In genomic region chr14:99683619-99684355, GRCh38 we compare ENCODE assay signal across 8 cellular contexts. TPM values are rescaled to one million over a fixed set of nuclear protein-coding genes. Genes with fewer than 3 reads are reported as not detected.
DNase-seq lines count a peak whose midpoint lies in the region; ATAC-seq, FAIRE-seq and TF ChIP-seq lines count a peak whose summit lies in the region.

CYP46A1 (plus strand) TSS chr14:99684298; CDS start chr14:99684418, 120 bp downstream.

- no peaks in the 10 kb centered on the region for H3K36me3 ChIP-seq in Caco-2 (ENCODE audit: control insufficient read depth, insufficient read depth, low read length)
- H3K36me3 ChIP-seq in endocrine pancreas (ENCODE audit: control insufficient read depth, insufficient read depth, low read length) = no peaks in the 10 kb centered on the region

- TF ChIP-seq CTCF in Caco-2 (IDR thresholded peaks at IDR 0.05; ENCODE audit: insufficient read depth in 1 of 2, low read depth in 1 of 2, low read length in 1 of 2, severe bottlenecking in 1 of 2, unreplicated experiment in 1 of 2) = no peak

- peak; percentile 98 for FAIRE-seq in HTR-8/SVneo (lab: Jason Lieb, UNC)

- no peak within 1 kb of the TSS for H3K27ac Mint-ChIP-seq in Caco-2 (ENCODE audit: unreplicated experiment)
- peak within 1 kb of the TSS; percentile 81 for H3K27ac Mint-ChIP-seq in activated CD8-positive, alpha-beta memory T cell treated with anti-CD3 and anti-CD28 coated beads, Interleukin-2, amount 10 ng/mL, durations not matched to agents 7 days and 5 days

- H3K36me3 Mint-ChIP-seq in Caco-2 (ENCODE audit: insufficient read depth, unreplicated experiment) = peaks cover 13% of the 10 kb centered on the region
- no peaks in the 10 kb centered on the region for H3K36me3 Mint-ChIP-seq in activated CD8-positive, alpha-beta memory T cell treated with anti-CD3 and anti-CD28 coated beads, Interleukin-2, amount 10 ng/mL, durations not matched to agents 7 days and 5 days

- peak; percentile 94 for ATAC-seq in GM21381 (IDR thresholded peaks at IDR 0.05; ENCODE audit: unreplicated experiment)
- peak; percentile 89 for ATAC-seq in activated CD8-positive, alpha-beta memory T cell treated with anti-CD3 and anti-CD28 coated beads, Interleukin-2, amount 10 ng/mL, durations not matched to agents 7 days and 5 days

- H3K9me3 ChIP-seq in Caco-2 (peaks cover 3% of the 10 kb centered on the region; the same call in 1 of the 2 replicates), endocrine pancreas (ENCODE audit: control insufficient read depth, low read length) (no peaks in the 10 kb centered on the region)

- H3K4me3 ChIP-seq in Caco-2 (ENCODE audit: low read depth, low read length) = peak within 1 kb of the TSS; percentile 57
- peak within 1 kb of the TSS; percentile 65 for H3K4me3 ChIP-seq in endocrine pancreas (ENCODE audit: control insufficient read depth, insufficient read depth, low read length)

- no peaks in the 10 kb centered on the region for H3K27me3 ChIP-seq in Caco-2 (replicated peaks; ENCODE audit: control insufficient read depth, insufficient read depth, low read length)
- no peaks in the 10 kb centered on the region for H3K27me3 ChIP-seq in endocrine pancreas (ENCODE audit: control insufficient read depth, insufficient read depth, low read length)

- peak within 1 kb of the TSS; percentile 76 for H3K4me3 Mint-ChIP-seq in Caco-2 (ENCODE audit: unreplicated experiment)
- H3K4me3 Mint-ChIP-seq in activated CD8-positive, alpha-beta memory T cell treated with anti-CD3 and anti-CD28 coated beads, Interleukin-2, amount 10 ng/mL, durations not matched to agents 7 days and 5 days = peak within 1 kb of the TSS; percentile 79

- CTCF ChIA-PET in Caco-2 (lab: Charles Lee) = interaction anchor here (0.6 to 1.6 kb wide), 8 partner anchors 16 to 538 kb away, joined by 3 to 12 read pairs (median 3); no protein-coding TSS in a partner anchor
- CTCF ChIA-PET in activated CD8-positive, alpha-beta memory T cell treated with anti-CD3 and anti-CD28 coated beads, Interleukin-2, amount 10 ng/mL, durations not matched to agents 7 days and 5 days (lab: Charles Lee) = interaction anchor here (0.7 to 3.6 kb wide), 14 partner anchors 12 to 537 kb away, joined by 3 to 13 read pairs (median 3); partner anchors contain the start of genes CCDC85C, CCNK and SETD3

- no peaks in the 10 kb centered on the region for H3K9me3 Mint-ChIP-seq in Caco-2 (ENCODE audit: unreplicated experiment)
- no peaks in the 10 kb centered on the region for H3K9me3 Mint-ChIP-seq in activated CD8-positive, alpha-beta memory T cell treated with anti-CD3 and anti-CD28 coated beads, Interleukin-2, amount 10 ng/mL, durations not matched to agents 7 days and 5 days (ENCODE audit: low read depth)

- intact Hi-C loops in Caco-2 (cut with micrococcal nuclease; ENCODE audit: unreplicated experiment) = loop anchor here (5.0 kb wide), 2 partner anchors 81 to 109 kb away; partner anchors contain the start of genes CCDC85C and EML1

- POLR2A ChIA-PET in Caco-2 (lab: Charles Lee) = interaction anchor here (0.5 to 1.3 kb wide), 5 partner anchors 47 to 531 kb away, joined by 3 to 10 read pairs (median 6); partner anchors contain the start of gene SETD3

- no TSS peak for BruUV-seq in Caco-2 (replicated peaks; lab: Mats Ljungman, UMichigan)

- H3K4me1 ChIP-seq in Caco-2 (peaks cover 9% of the 10 kb centered on the region; the same call in 1 of the 2 replicates), endocrine pancreas (ENCODE audit: control insufficient read depth, insufficient read depth, low read length) (no peaks in the 10 kb centered on the region)

- H3K9ac ChIP-seq in endocrine pancreas (ENCODE audit: control insufficient read depth, insufficient read depth, low read length) = peak within 1 kb of the TSS; percentile 93

- DNase-seq in Caco-2 (peak; percentile 99), HTR-8/SVneo (ENCODE audit: insufficient read length, low spot score) (peak; percentile 98), NOMO-1 treated with DMSO at 0.1 percent for 48 hours (lab: John Stamatoyannopoulos, UW; ENCODE audit: unreplicated experiment) (peak; percentile 97), mesenteric fat pad (ENCODE audit: low spot score) (peak; percentile 99)
- peak; percentile 100 for DNase-seq in activated CD8-positive, alpha-beta memory T cell treated with anti-CD3 and anti-CD28 coated beads, Interleukin-2, amount 10 ng/mL, durations not matched to agents 7 days and 5 days
- DNase-seq in stimulated activated CD8-positive, alpha-beta memory T cell treated with anti-CD3 and anti-CD28 coated beads, Interleukin-15, amount 100 ng/mL, for 1 hour (ENCODE audit: low read depth) = peak; percentile 99

- H3K27me3 Mint-ChIP-seq in Caco-2 (ENCODE audit: insufficient read depth, unreplicated experiment) = peaks cover 24% of the 10 kb centered on the region
- peaks cover 26% of the 10 kb centered on the region for H3K27me3 Mint-ChIP-seq in activated CD8-positive, alpha-beta memory T cell treated with anti-CD3 and anti-CD28 coated beads, Interleukin-2, amount 10 ng/mL, durations not matched to agents 7 days and 5 days

- H3K4me1 Mint-ChIP-seq in Caco-2 (ENCODE audit: low read depth, unreplicated experiment) = peaks cover 7% of the 10 kb centered on the region
- H3K4me1 Mint-ChIP-seq in activated CD8-positive, alpha-beta memory T cell treated with anti-CD3 and anti-CD28 coated beads, Interleukin-2, amount 10 ng/mL, durations not matched to agents 7 days and 5 days = peaks cover 11% of the 10 kb centered on the region

RNA-seq across cellular contexts. Expression of gene CYP46A1, which starts in this region (rescaled TPM):
- total RNA-seq in Caco-2 (2022) (0.05 and 0.09 TPM in 2 replicates), mesenteric fat pad (3.1 TPM)
- total RNA-seq in activated CD8-positive, alpha-beta memory T cell treated with anti-CD3 and anti-CD28 coated beads, Interleukin-2, amount 10 ng/mL, durations not matched to agents 7 days and 5 days = under 1 TPM in 1 of 2 experiments, not detected in 1; 0.15 TPM

Comparison
In these comparisons a context has a peak if more than half of its experiments do, and no peak if none do; other contexts are left out.
1. Peak in every context shown above with its lines: DNase-seq, ATAC-seq and H3K4me3 ChIP-seq.
2. Peak in DNase-seq and H3K4me3 ChIP-seq in Caco-2; RNA of the gene not detected or under 1 TPM.
3. Peak in DNase-seq and ATAC-seq in activated CD8-positive, alpha-beta memory T cell treated with anti-CD3 and anti-CD28 coated beads, Interleukin-2, amount 10 ng/mL, durations not matched to agents 7 days and 5 days; RNA of the gene not detected or under 1 TPM.